In the genomic region with DNA sequence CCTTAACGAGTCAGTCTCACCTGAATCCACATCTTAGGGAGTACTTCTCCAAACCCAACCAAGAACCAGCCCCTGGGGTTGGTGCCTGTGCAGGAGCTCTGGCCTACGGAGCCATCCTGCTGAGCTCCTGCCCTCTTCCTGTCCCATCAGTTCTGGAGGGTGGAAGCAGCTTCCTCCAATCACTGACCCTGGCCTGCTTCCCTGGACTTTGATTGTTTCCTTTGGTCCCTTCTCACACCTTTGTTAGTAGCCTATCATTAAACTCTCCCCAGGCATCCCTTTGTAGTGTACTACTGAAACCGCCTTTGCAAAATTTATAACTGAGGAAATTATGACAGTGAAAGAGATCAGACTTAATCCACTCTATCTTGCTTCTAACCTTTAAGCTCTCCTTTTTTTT, we compare ENCODE assay signal across 17 cellular contexts. TPM values are rescaled to one million over a fixed set of nuclear protein-coding genes. Genes with fewer than 3 reads are reported as not detected.
DNase-seq lines count a peak whose midpoint lies in the region; ATAC-seq and TF ChIP-seq lines count a peak whose summit lies in the region.
"Had no signal": no experiment of that assay in that cellular context is flagged by ENCODE, and none has a peak within 500 bp of the region (broad histone marks: within the 10 kb centered on the region; RNA-seq: fewer than 3 reads in every experiment).

No MANE protein-coding gene starts in this region.

- H3K9me3 Mint-ChIP-seq in activated naive CD4-positive, alpha-beta T cell treated with anti-CD3 and anti-CD28 coated beads, Interleukin-2, amount 50 U/mL, for 24 hours, result no peaks in the 10 kb centered on the region
- no peaks in the 10 kb centered on the region for H3K9me3 Mint-ChIP-seq in activated naive CD4-positive, alpha-beta T cell treated with anti-CD3 and anti-CD28 coated beads, Interleukin-2, amount 50 U/mL, for 72 hours
- no peaks in the 10 kb centered on the region for H3K9me3 Mint-ChIP-seq in stimulated activated memory B cell treated with anti-CD40 and anti-IgM and Interleukin-4, amounts not matched to agents 10 μg/mL and 1 μg/mL and 100 μg/mL, for 72 hours
- H3K9me3 Mint-ChIP-seq: CD8-positive, alpha-beta memory T cell; HFFc6 had no signal

- no peaks in the 10 kb centered on the region for H3K9me2 ChIP-seq in OCI-LY1 (ENCODE audit: low read depth, low read length)

- no peaks in the 10 kb centered on the region for H3K79me2 ChIP-seq in OCI-LY1 (ENCODE audit: insufficient read depth, low read length)

- no peak overlapping the region for H3K4me3 Mint-ChIP-seq in activated naive CD4-positive, alpha-beta T cell treated with anti-CD3 and anti-CD28 coated beads, Interleukin-2, amount 50 U/mL, for 24 hours
- H3K4me3 Mint-ChIP-seq in stimulated activated memory B cell treated with anti-CD40 and anti-IgM and Interleukin-4, amounts not matched to agents 10 μg/mL and 1 μg/mL and 100 μg/mL, for 72 hours, result no peak overlapping the region
- H3K4me3 Mint-ChIP-seq: CD8-positive, alpha-beta memory T cell; HFFc6 had no signal

- peaks cover 11% of the 10 kb centered on the region; the same call in 1 of the 2 replicates for H3F3A ChIP-seq in OCI-LY1 (ENCODE audit: insufficient read depth, low read length)

- intact Hi-C loops in left colon (cut with DNase I, micrococcal nuclease), result loop anchor here in 1 of 2 donors (10.0 kb wide), 1 partner anchor 53 kb away; no protein-coding TSS in a partner anchor

- no peak for DNase-seq in activated naive CD4-positive, alpha-beta T cell treated with anti-CD3 and anti-CD28 coated beads, Interleukin-2, amount 50 U/mL, for 72 hours (ENCODE audit: low spot score in 2 of 2)
- no peak for DNase-seq in left colon
- no peak for DNase-seq in islet precursor cell
- DNase-seq: 8988T; AML-193; Caco-2; CD8-positive, alpha-beta memory T cell; DND-41; GF-D8; HCEC 1CT; HFFc6 had no signal

- H4K20me1 ChIP-seq in OCI-LY1 (ENCODE audit: insufficient read depth, low read length), result no peaks in the 10 kb centered on the region
- H4K20me1 ChIP-seq: BLaER1 had no signal

- no peaks in the 10 kb centered on the region for H3K36me3 ChIP-seq in OCI-LY1 (ENCODE audit: insufficient read depth, low read length)
- H3K36me3 ChIP-seq: BLaER1 had no signal

- H3K27ac ChIP-seq in OCI-LY1 (ENCODE audit: low read depth, low read length, poor library complexity, severe bottlenecking), result peak overlapping the region; percentile 97
- H3K27ac ChIP-seq: BLaER1 had no signal

- peaks cover 54% of the 10 kb centered on the region for H3K4me1 ChIP-seq in OCI-LY1 (ENCODE audit: insufficient read depth, low read length, severe bottlenecking)
- H3K4me1 ChIP-seq: BLaER1 had no signal

- no peak for ATAC-seq in activated naive CD4-positive, alpha-beta T cell treated with anti-CD3 and anti-CD28 coated beads, Interleukin-2, amount 50 U/mL, for 72 hours
- ATAC-seq in left colon, result peak; percentile 52
- ATAC-seq in stimulated activated memory B cell treated with anti-CD40 and anti-IgM and Interleukin-4, amounts not matched to agents 10 μg/mL and 1 μg/mL and 100 μg/mL, for 72 hours, result no peak
- no peak for ATAC-seq in GM18873 (IDR thresholded peaks at IDR 0.05; ENCODE audit: low FRiP score, unreplicated experiment)
- ATAC-seq in GM19452 (IDR thresholded peaks at IDR 0.05; ENCODE audit: unreplicated experiment), result no peak

- no peaks in the 10 kb centered on the region for H3K9me3 ChIP-seq in OCI-LY1 (ENCODE audit: low read length)
- H3K9me3 ChIP-seq: BLaER1, Caco-2 had no signal

- H3K27ac Mint-ChIP-seq in activated naive CD4-positive, alpha-beta T cell treated with anti-CD3 and anti-CD28 coated beads, Interleukin-2, amount 50 U/mL, for 24 hours, result peak overlapping the region; percentile 46
- no peak overlapping the region for H3K27ac Mint-ChIP-seq in activated naive CD4-positive, alpha-beta T cell treated with anti-CD3 and anti-CD28 coated beads, Interleukin-2, amount 50 U/mL, for 72 hours
- H3K27ac Mint-ChIP-seq in stimulated activated memory B cell treated with anti-CD40 and anti-IgM and Interleukin-4, amounts not matched to agents 10 μg/mL and 1 μg/mL and 100 μg/mL, for 72 hours, result peak overlapping the region; percentile 78
- H3K27ac Mint-ChIP-seq: HFFc6 had no signal

- no peak overlapping the region for H2AFZ ChIP-seq in OCI-LY1 (ENCODE audit: low read length)

- no peak for TF ChIP-seq CTCF in OCI-LY1 (IDR thresholded peaks at IDR 0.05; ENCODE audit: low read length)

- no peaks in the 10 kb centered on the region for H3K36me3 Mint-ChIP-seq in activated naive CD4-positive, alpha-beta T cell treated with anti-CD3 and anti-CD28 coated beads, Interleukin-2, amount 50 U/mL, for 24 hours
- H3K36me3 Mint-ChIP-seq in activated naive CD4-positive, alpha-beta T cell treated with anti-CD3 and anti-CD28 coated beads, Interleukin-2, amount 50 U/mL, for 72 hours, result no peaks in the 10 kb centered on the region
- H3K36me3 Mint-ChIP-seq in stimulated activated memory B cell treated with anti-CD40 and anti-IgM and Interleukin-4, amounts not matched to agents 10 μg/mL and 1 μg/mL and 100 μg/mL, for 72 hours, result no peaks in the 10 kb centered on the region

- peak overlapping the region; percentile 70; the same call in 1 of the 2 replicates for H3K9ac ChIP-seq in OCI-LY1 (ENCODE audit: low read length)
- H3K9ac ChIP-seq: BLaER1 had no signal

- peak overlapping the region; percentile 85; the same call in 1 of the 2 replicates for H3K4me2 ChIP-seq in OCI-LY1 (ENCODE audit: low read length)
- H3K4me2 ChIP-seq: BLaER1 had no signal

- H3K4me3 ChIP-seq in OCI-LY1 (ENCODE audit: low read depth, low read length, poor library complexity, severe bottlenecking), result no peak overlapping the region
- H3K4me3 ChIP-seq: BLaER1 had no signal

- no peaks in the 10 kb centered on the region for H3K27me3 Mint-ChIP-seq in activated naive CD4-positive, alpha-beta T cell treated with anti-CD3 and anti-CD28 coated beads, Interleukin-2, amount 50 U/mL, for 24 hours
- no peaks in the 10 kb centered on the region for H3K27me3 Mint-ChIP-seq in stimulated activated memory B cell treated with anti-CD40 and anti-IgM and Interleukin-4, amounts not matched to agents 10 μg/mL and 1 μg/mL and 100 μg/mL, for 72 hours

- H3K4me1 Mint-ChIP-seq in activated naive CD4-positive, alpha-beta T cell treated with anti-CD3 and anti-CD28 coated beads, Interleukin-2, amount 50 U/mL, for 24 hours, result no peaks in the 10 kb centered on the region
- H3K4me1 Mint-ChIP-seq in stimulated activated memory B cell treated with anti-CD40 and anti-IgM and Interleukin-4, amounts not matched to agents 10 μg/mL and 1 μg/mL and 100 μg/mL, for 72 hours, result peaks cover 22% of the 10 kb centered on the region
- H3K4me1 Mint-ChIP-seq: CD8-positive, alpha-beta memory T cell had no signal

- no peaks in the 10 kb centered on the region for H3K27me3 ChIP-seq in OCI-LY1 (ENCODE audit: insufficient read depth, low read length)
- H3K27me3 ChIP-seq: BLaER1 had no signal

RNA-seq across cellular contexts. Expression of a gene that starts 21.1 kb away (rescaled TPM):
- total RNA-seq in activated naive CD4-positive, alpha-beta T cell treated with anti-CD3 and anti-CD28 coated beads, Interleukin-2, amount 50 U/mL, for 72 hours, result 10 to 100 TPM; 15.8 to 15.9 TPM
- 1 to 10 TPM; 6.1 to 7.6 TPM for total RNA-seq in left colon

RNA-seq across cellular contexts. Expression of a gene that starts 32.0 kb away (rescaled TPM):
- 10 to 100 TPM in 1 of 2 donors, 1 to 10 TPM in 1; 4.6 to 11.1 TPM for total RNA-seq in activated naive CD4-positive, alpha-beta T cell treated with anti-CD3 and anti-CD28 coated beads, Interleukin-2, amount 50 U/mL, for 72 hours
- 10 to 100 TPM; 26.8 to 32.1 TPM for total RNA-seq in left colon

Comparison
In these comparisons a context has a peak if more than half of its experiments do, and no peak if none do; other contexts are left out.
1. H3K27ac Mint-ChIP-seq: peak in activated naive CD4-positive, alpha-beta T cell treated with anti-CD3 and anti-CD28 coated beads, Interleukin-2, amount 50 U/mL, for 24 hours (single experiment) and stimulated activated memory B cell treated with anti-CD40 and anti-IgM and Interleukin-4, amounts not matched to agents 10 μg/mL and 1 μg/mL and 100 μg/mL, for 72 hours (single experiment); none in activated naive CD4-positive, alpha-beta T cell treated with anti-CD3 and anti-CD28 coated beads, Interleukin-2, amount 50 U/mL, for 72 hours (0 of 2).